1 cellular context compared by ENCODE assay signal in genomic region chr18:24791736-24792135, GRCh38.
TF ChIP-seq lines count a peak whose summit lies in the region.

No MANE protein-coding gene starts in this region.

TF ChIP-seq in IMR-90, 13 proteins besides CTCF, POLR2A, EP300 and RAD21:
- no peak for TF ChIP-seq FOS (IDR thresholded peaks at IDR 0.05; ENCODE audit: low read depth, low read length)
- no peak for TF ChIP-seq CHD1 (IDR thresholded peaks at IDR 0.05; ENCODE audit: low read depth, low read length)
- TF ChIP-seq MAZ (IDR thresholded peaks at IDR 0.05; ENCODE audit: borderline replicate concordance, low read depth, low read length), result no peak
